Comparison of ENCODE assay signal across 8 cellular contexts in genomic region chr2:241218131-241219029, GRCh38. TPM values are rescaled to one million over a fixed set of nuclear protein-coding genes. Genes with fewer than 3 reads are reported as not detected.
DNase-seq lines count a peak whose midpoint lies in the region; ATAC-seq and TF ChIP-seq lines count a peak whose summit lies in the region.

No MANE protein-coding gene starts in this region.

- ATAC-seq in GM18909 (IDR thresholded peaks at IDR 0.05; ENCODE audit: poor library complexity, unreplicated experiment) = no peak
- no peak for ATAC-seq in HG03175 (IDR thresholded peaks at IDR 0.05; ENCODE audit: unreplicated experiment)

- H3K4me3 ChIP-seq in kidney epithelial cell (ENCODE audit: low read depth, low read length) = peak overlapping the region; percentile 59

- no peaks in the 10 kb centered on the region for H3K36me3 ChIP-seq in kidney epithelial cell (ENCODE audit: control insufficient read depth, insufficient read depth, low read length)

- DNase-seq in Daoy (ENCODE audit: low read depth) = peak; percentile 65
- peak; percentile 79 for DNase-seq in HuH-7 (ENCODE audit: low spot score)
- peak; percentile 19 for DNase-seq in T-helper 22 cell (ENCODE audit: low read depth)
- DNase-seq in central memory CD4-positive, alpha-beta T cell = peak; percentile 39
- no peak for DNase-seq in kidney epithelial cell (ENCODE audit: low read depth)
- peak; percentile 29 to 30 for DNase-seq in stimulated activated CD4-positive, alpha-beta T cell treated with anti-CD3 and anti-CD28 coated beads, Interleukin-4, amount 100 ng/mL, for 4 hours

- peaks cover 5% of the 10 kb centered on the region for H3K27me3 ChIP-seq in kidney epithelial cell (ENCODE audit: control insufficient read depth, insufficient read depth, low read length)

- TF ChIP-seq CTCF in kidney epithelial cell (IDR thresholded peaks at IDR 0.05; ENCODE audit: insufficient read depth, low read length, poor library complexity, severe bottlenecking) = peak; percentile 3

RNA-seq across cellular contexts. Expression of gene ANO7, which starts 29.9 kb away (rescaled TPM):
- 0.69 TPM in 1 of 2 replicates, not detected in the other for total RNA-seq in Daoy (2014; rRNA removed; shearing (Covaris generic))
- total RNA-seq in kidney epithelial cell = 1.9 and 2.9 TPM in 2 replicates
